8 cellular contexts compared by ENCODE assay signal in genomic region chr2:231707625-231708049, GRCh38. TPM values are rescaled to one million over a fixed set of nuclear protein-coding genes. Genes with fewer than 3 reads are reported as not detected.
A peak's percentile ranks its signal among the peaks of the same experiment; 100 is the strongest.
DNase-seq lines count a peak whose midpoint lies in the region; ATAC-seq and TF ChIP-seq lines count a peak whose summit lies in the region.

No MANE protein-coding gene starts in this region.

- peak; percentile 0 for ATAC-seq in GM18498 (IDR thresholded peaks at IDR 0.05; ENCODE audit: unreplicated experiment)
- peak; percentile 0 for ATAC-seq in gastroesophageal sphincter
- ATAC-seq in sciatic nerve = peak; percentile 1

- H3K27ac ChIP-seq in HL-60 (replicated peaks) (peak overlapping the region; percentile 100), gastroesophageal sphincter (peak overlapping the region; percentile 91 to 100 (median 100))

- H3K27me3 ChIP-seq in HL-60 (ENCODE audit: insufficient read depth, poor library complexity, severe bottlenecking) (no peaks in the 10 kb centered on the region), gastroesophageal sphincter (no peaks in the 10 kb centered on the region)

- TF ChIP-seq CTCF in HL-60 (IDR thresholded peaks at IDR 0.05; ENCODE audit: insufficient read depth, low read length) (no peak), gastroesophageal sphincter (IDR thresholded peaks at IDR 0.05) (no peak)

- peak overlapping the region; percentile 34 for H3K4me3 ChIP-seq in HL-60 (replicated peaks; ENCODE audit: insufficient read depth, low read length)
- peak overlapping the region; percentile 60 to 99 for H3K4me3 ChIP-seq in gastroesophageal sphincter

- TF ChIP-seq EP300 in gastroesophageal sphincter (IDR thresholded peaks at IDR 0.05) = no peak

- peaks cover 0 to 13% of the 10 kb centered on the region in 2 donors for H3K36me3 ChIP-seq in gastroesophageal sphincter

- H3K4me1 ChIP-seq in gastroesophageal sphincter = peaks cover 0 to 71% (median 19%) of the 10 kb centered on the region in 3 donors

- peak in 1 of 2 experiments; percentile 56 for DNase-seq in HL-60 (ENCODE audit: low read depth in 1 of 2, low spot score in 1 of 2)
- DNase-seq in activated gamma-delta T cell (lab: John Stamatoyannopoulos, UW) = peak; percentile 45
- peak; percentile 91 for DNase-seq in sciatic nerve (ENCODE audit: low spot score)
- DNase-seq in putamen (ENCODE audit: low spot score) = no peak
- no peak for DNase-seq in DMS114 treated with DMSO at 0.1 percent for 48 hours (lab: John Stamatoyannopoulos, UW; ENCODE audit: unreplicated experiment)
- DNase-seq in dedifferentiated amniotic fluid mesenchymal stem cell (ENCODE audit: extremely low spot score) = no peak

- WGBS in gastroesophageal sphincter (ENCODE audit: low coverage in 1 of 2), 2 donors = no CpG with 5 or more reads among the region's 44 CpGs

- TF ChIP-seq POLR2A in gastroesophageal sphincter (IDR thresholded peaks at IDR 0.05) = peak; percentile 61 to 81

- intact Hi-C loops in sciatic nerve (cut with DNase I) = loop anchor here (5.0 kb wide), 1 partner anchor 95 kb away; no protein-coding TSS in a partner anchor

- H3K9me3 ChIP-seq in gastroesophageal sphincter = no peaks in the 10 kb centered on the region

RNA-seq across cellular contexts. Expression of gene PTMA, which starts 0.7 kb away (rescaled TPM):
- 100 to 1,000 TPM; 683 to 866 (median 805) TPM for total RNA-seq in gastroesophageal sphincter
- total RNA-seq in sciatic nerve = 779 TPM

Comparison
In these comparisons a context has a peak if more than half of its experiments do, and no peak if none do; other contexts are left out.
1. DNase-seq: peak in activated gamma-delta T cell (single experiment) and sciatic nerve (single experiment); none in putamen (single experiment), DMS114 treated with DMSO at 0.1 percent for 48 hours (single experiment) and dedifferentiated amniotic fluid mesenchymal stem cell (single experiment).
2. Peak in every context shown above with its lines, with median percentiles within 50 percentile points of each other: ATAC-seq.